ENCODE assay signal across 9 cellular contexts in the genomic region with DNA sequence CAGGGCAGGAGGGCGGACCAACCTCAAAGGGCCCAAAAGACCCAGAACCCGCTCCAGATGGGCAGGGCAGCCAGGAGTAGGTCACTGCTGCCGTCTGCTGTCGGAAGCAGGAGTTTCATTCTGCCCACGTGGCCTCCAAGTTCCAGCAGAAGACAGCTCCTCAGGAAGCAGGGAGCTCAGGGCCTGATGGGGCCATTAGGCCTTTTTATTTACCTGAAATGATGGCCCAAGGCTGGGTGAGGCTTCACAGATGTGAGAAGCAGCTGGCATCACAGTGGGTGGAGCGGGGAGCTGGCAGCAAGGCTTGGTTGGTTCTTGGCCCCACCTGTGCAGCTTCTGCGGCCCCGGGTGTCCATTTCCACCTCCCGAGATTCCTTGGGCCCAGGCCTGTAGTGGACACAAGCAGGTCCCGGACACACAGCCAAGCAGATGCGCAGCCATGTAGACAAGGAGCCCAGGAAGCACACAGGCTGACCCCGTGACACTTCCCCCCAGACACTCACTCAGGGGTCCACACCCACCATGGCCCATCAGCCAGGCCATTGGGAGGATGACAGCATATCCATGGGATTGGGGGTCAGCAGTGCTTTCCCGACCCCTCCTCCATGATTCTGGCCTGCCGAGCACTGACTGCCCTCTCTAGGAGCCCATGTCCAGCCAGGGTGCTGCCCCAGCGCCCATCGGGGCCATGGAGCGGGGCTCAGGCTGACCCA. TPM values are rescaled to one million over a fixed set of nuclear protein-coding genes. Genes with fewer than 3 reads are reported as not detected.
DNase-seq lines count a peak whose midpoint lies in the region; ATAC-seq, FAIRE-seq and TF ChIP-seq lines count a peak whose summit lies in the region.
"Had no signal": no experiment of that assay in that cellular context is flagged by ENCODE, and none has a peak within 500 bp of the region (broad histone marks: within the 10 kb centered on the region; RNA-seq: fewer than 3 reads in every experiment).

No MANE protein-coding gene starts in this region.

- in situ Hi-C loops in mammary epithelial cell (cut with MboI; ENCODE audit: low sequenced_read_pairs in 2 of 2): no loop called here

- H4K20me1 ChIP-seq in mammary epithelial cell (ENCODE audit: insufficient read depth, low read length): no peaks in the 10 kb centered on the region

- no peaks in the 10 kb centered on the region for H3K9me3 Mint-ChIP-seq in activated naive CD4-positive, alpha-beta T cell treated with anti-CD3 and anti-CD28 coated beads, Interleukin-2, amount 50 U/mL, for 24 hours
- H3K9me3 Mint-ChIP-seq in activated naive CD4-positive, alpha-beta T cell treated with anti-CD3 and anti-CD28 coated beads, Interleukin-2, amount 10 ng/mL, durations not matched to agents 7 days and 5 days: no peaks in the 10 kb centered on the region

- H3K4me3 ChIP-seq in mammary epithelial cell (replicated peaks in 1 of 3; ENCODE audit: insufficient read depth in 1 of 3, low read depth in 2 of 3, low read length in 3 of 3): no peak overlapping the region

- intact Hi-C loops in mammary epithelial cell (cut with micrococcal nuclease): loop anchor here (1.0 to 10.0 kb wide), 7 partner anchors 43 to 1003 kb away; no protein-coding TSS in a partner anchor

- H3K27me3 ChIP-seq in mammary epithelial cell (ENCODE audit: insufficient read depth, low read length): no peaks in the 10 kb centered on the region

- H3K27me3 Mint-ChIP-seq in activated naive CD4-positive, alpha-beta T cell treated with anti-CD3 and anti-CD28 coated beads, Interleukin-2, amount 50 U/mL, for 24 hours: no peaks in the 10 kb centered on the region
- no peaks in the 10 kb centered on the region for H3K27me3 Mint-ChIP-seq in activated naive CD4-positive, alpha-beta T cell treated with anti-CD3 and anti-CD28 coated beads, Interleukin-2, amount 10 ng/mL, durations not matched to agents 7 days and 5 days

- CTCF ChIA-PET in activated naive CD4-positive, alpha-beta T cell treated with anti-CD3 and anti-CD28 coated beads, Interleukin-2, amount 10 ng/mL, durations not matched to agents 7 days and 5 days (lab: Charles Lee): no interaction called here
- CTCF ChIA-PET in mammary epithelial cell (lab: Charles Lee; ENCODE audit: low non-redundant PET): interaction anchor here (0.6 to 0.7 kb wide), 3 partner anchors 28 to 188 kb away, joined by 3 read pairs; a partner anchor contains a TSS

- no peak overlapping the region for H3K4me2 ChIP-seq in mammary epithelial cell (ENCODE audit: insufficient read depth, low read depth, low read length)

- peak; percentile 79 to 92 for TF ChIP-seq CTCF in mammary epithelial cell (conservative IDR thresholded peaks at IDR 0.05 in 1 of 2, IDR thresholded peaks at IDR 0.05 in 1 of 2; ENCODE audit: extremely low read depth in 1 of 2, insufficient read depth in 1 of 2, low read depth in 1 of 2, low read length in 2 of 2)

- peaks cover 10% of the 10 kb centered on the region for H3K4me1 Mint-ChIP-seq in activated naive CD4-positive, alpha-beta T cell treated with anti-CD3 and anti-CD28 coated beads, Interleukin-2, amount 50 U/mL, for 24 hours
- peaks cover 6% of the 10 kb centered on the region for H3K4me1 Mint-ChIP-seq in activated naive CD4-positive, alpha-beta T cell treated with anti-CD3 and anti-CD28 coated beads, Interleukin-2, amount 10 ng/mL, durations not matched to agents 7 days and 5 days

- ATAC-seq in HG03159 (IDR thresholded peaks at IDR 0.05; ENCODE audit: unreplicated experiment): no peak

- 63% methylated on average over 14 of the region's 17 CpGs for whole genome bisulfite sequencing in mammary epithelial cell (ENCODE audit: low coverage, missing lambda C conversion rate)

- H3K9me3 ChIP-seq in mammary epithelial cell (replicated peaks; ENCODE audit: insufficient read depth, low read length): no peaks in the 10 kb centered on the region

- peak overlapping the region; percentile 58 for H2AFZ ChIP-seq in mammary epithelial cell (ENCODE audit: low read depth, low read length)

- no peaks in the 10 kb centered on the region for H3K36me3 Mint-ChIP-seq in activated naive CD4-positive, alpha-beta T cell treated with anti-CD3 and anti-CD28 coated beads, Interleukin-2, amount 50 U/mL, for 24 hours
- H3K36me3 Mint-ChIP-seq in activated naive CD4-positive, alpha-beta T cell treated with anti-CD3 and anti-CD28 coated beads, Interleukin-2, amount 10 ng/mL, durations not matched to agents 7 days and 5 days: peaks cover 1% of the 10 kb centered on the region

- no peaks in the 10 kb centered on the region for H3K36me3 ChIP-seq in mammary epithelial cell (ENCODE audit: insufficient read depth, low read length)

- no peak overlapping the region for H3K4me3 Mint-ChIP-seq in activated naive CD4-positive, alpha-beta T cell treated with anti-CD3 and anti-CD28 coated beads, Interleukin-2, amount 50 U/mL, for 24 hours
- no peak overlapping the region for H3K4me3 Mint-ChIP-seq in activated naive CD4-positive, alpha-beta T cell treated with anti-CD3 and anti-CD28 coated beads, Interleukin-2, amount 10 ng/mL, durations not matched to agents 7 days and 5 days

- H3K27ac Mint-ChIP-seq in activated naive CD4-positive, alpha-beta T cell treated with anti-CD3 and anti-CD28 coated beads, Interleukin-2, amount 50 U/mL, for 24 hours: peak overlapping the region; percentile 51
- H3K27ac Mint-ChIP-seq in activated naive CD4-positive, alpha-beta T cell treated with anti-CD3 and anti-CD28 coated beads, Interleukin-2, amount 10 ng/mL, durations not matched to agents 7 days and 5 days: no peak overlapping the region

- H3K4me1 ChIP-seq in mammary epithelial cell (ENCODE audit: insufficient read depth, low read length): peaks cover 17% of the 10 kb centered on the region

- BruUV-seq in mammary epithelial cell (replicated peaks; lab: Mats Ljungman, UMichigan): no TSS peak

- no peak overlapping the region for H3K9ac ChIP-seq in mammary epithelial cell (ENCODE audit: insufficient read depth, low read length)

- DNase-seq in activated naive CD4-positive, alpha-beta T cell treated with anti-CD3 and anti-CD28 coated beads, Interleukin-2, amount 10 ng/mL, durations not matched to agents 7 days and 5 days: no peak
- DNase-seq in mammary epithelial cell (peak; percentile 49), left kidney (ENCODE audit: low read depth, low spot score) (peak; percentile 47), urothelium cell line (ENCODE audit: low spot score) (peak; percentile 52), NCI-H2029 treated with DMSO at 0.1 percent for 48 hours (lab: John Stamatoyannopoulos, UW) (no peak), cerebellar nuclear complex (lab: John Stamatoyannopoulos, UW) (no peak)

- no peak overlapping the region for H3K27ac ChIP-seq in mammary epithelial cell (ENCODE audit: insufficient read depth, low read depth, low read length)

- dilution Hi-C loops in mammary epithelial cell (cut with HindIII; ENCODE audit: low sequenced_read_pairs): no loop called here

- no peak for FAIRE-seq in urothelium cell line (lab: Jason Lieb, UNC)
- FAIRE-seq: RCC 7860 had no signal

- H3K79me2 ChIP-seq in mammary epithelial cell (ENCODE audit: insufficient read depth, low read length): no peaks in the 10 kb centered on the region

RNA-seq across cellular contexts. Expression of a gene that starts 26.4 kb away (rescaled TPM):
- total RNA-seq in mammary epithelial cell: under 1 TPM; 0.26 to 0.33 TPM
- polyA plus RNA-seq in mammary epithelial cell: 0.09 TPM
- not detected for polyA minus RNA-seq in mammary epithelial cell

Comparison
In these comparisons a context has a peak if more than half of its experiments do, and no peak if none do; other contexts are left out.
1. DNase-seq: peak in mammary epithelial cell (single experiment), left kidney (single experiment) and urothelium cell line (single experiment); none in activated naive CD4-positive, alpha-beta T cell treated with anti-CD3 and anti-CD28 coated beads, Interleukin-2, amount 10 ng/mL, durations not matched to agents 7 days and 5 days (single experiment), NCI-H2029 treated with DMSO at 0.1 percent for 48 hours (single experiment) and cerebellar nuclear complex (0 of 2).